22 cellular contexts compared by ENCODE assay signal in genomic region chr19:48560095-48560530, GRCh38. TPM values are rescaled to one million over a fixed set of nuclear protein-coding genes. Genes with fewer than 3 reads are reported as not detected.
DNase-seq lines count a peak whose midpoint lies in the region; ATAC-seq, FAIRE-seq and TF ChIP-seq lines count a peak whose summit lies in the region.
"Had no signal": no experiment of that assay in that cellular context is flagged by ENCODE, and none has a peak within 500 bp of the region (broad histone marks: within the 10 kb centered on the region; RNA-seq: fewer than 3 reads in every experiment).

No MANE protein-coding gene starts in this region.

- H4K20me1 ChIP-seq in GM23338 (replicated peaks; ENCODE audit: insufficient read depth): no peaks in the 10 kb centered on the region
- H4K20me1 ChIP-seq in OCI-LY3 (ENCODE audit: insufficient read depth, low read length): no peaks in the 10 kb centered on the region
- H4K20me1 ChIP-seq: BLaER1 had no signal

- H3K27me3 ChIP-seq in GM23338 (ENCODE audit: insufficient read depth) (no peaks in the 10 kb centered on the region), OCI-LY3 (ENCODE audit: low read depth, low read length) (no peaks in the 10 kb centered on the region), small intestine (ENCODE audit: control insufficient read depth in 2 of 2, insufficient read depth in 2 of 2, low read length in 2 of 2) (no peaks in the 10 kb centered on the region)
- H3K27me3 ChIP-seq: BLaER1, gastrocnemius medialis, thyroid gland had no signal

- ATAC-seq in GM23338 (no peak), HG03442 (IDR thresholded peaks at IDR 0.05; ENCODE audit: unreplicated experiment) (no peak)
- ATAC-seq: activated CD4-positive, CD25-positive, alpha-beta regulatory T cell treated with anti-CD3 and anti-CD28 coated beads, Interleukin-2, amount 50 U/mL, for 24 hours; gastrocnemius medialis; stimulated activated memory B cell treated with anti-CD40 and anti-IgM and Interleukin-4, amounts not matched to agents 10 μg/mL and 1 μg/mL and 100 μg/mL, for 72 hours had no signal

- H3K4me1 ChIP-seq in GM23338 (ENCODE audit: insufficient read depth) (no peaks in the 10 kb centered on the region; the same call in 1 of the 2 replicates), OCI-LY3 (ENCODE audit: low read length) (no peaks in the 10 kb centered on the region), small intestine (ENCODE audit: control insufficient read depth in 2 of 2, insufficient read depth in 1 of 2, low read depth in 1 of 2, low read length in 1 of 2) (no peaks in the 10 kb centered on the region)
- H3K4me1 ChIP-seq: prostate gland had no signal

- H3K9me3 ChIP-seq in OCI-LY3 (ENCODE audit: insufficient read depth, low read length) (no peaks in the 10 kb centered on the region), small intestine (ENCODE audit: control insufficient read depth, low read depth) (no peaks in the 10 kb centered on the region)
- H3K9me3 ChIP-seq: BLaER1, gastrocnemius medialis, prostate gland, thyroid gland had no signal

- H3K36me3 ChIP-seq in GM23338 (ENCODE audit: insufficient read depth): no peaks in the 10 kb centered on the region
- no peaks in the 10 kb centered on the region for H3K36me3 ChIP-seq in OCI-LY3 (replicated peaks; ENCODE audit: low read depth, low read length)
- no peaks in the 10 kb centered on the region for H3K36me3 ChIP-seq in small intestine (ENCODE audit: control insufficient read depth in 2 of 2, insufficient read depth in 2 of 2, low read length in 2 of 2)
- H3K36me3 ChIP-seq: BLaER1, gastrocnemius medialis, prostate gland, thyroid gland had no signal

- H3K4me2 ChIP-seq in GM23338 (no peak overlapping the region), OCI-LY3 (ENCODE audit: low read length) (no peak overlapping the region)
- H3K4me2 ChIP-seq: BLaER1 had no signal

- H3K27me3 Mint-ChIP-seq in GM23338 (ENCODE audit: insufficient read depth, low read depth, poor library complexity): peaks cover 3% of the 10 kb centered on the region

- H3K4me3 Mint-ChIP-seq in GM23338: no peak overlapping the region
- H3K4me3 Mint-ChIP-seq: stimulated activated memory B cell treated with anti-CD40 and anti-IgM and Interleukin-4, amounts not matched to agents 10 μg/mL and 1 μg/mL and 100 μg/mL, for 72 hours had no signal

- H3K27ac ChIP-seq in GM23338 (ENCODE audit: low read depth): no peak overlapping the region
- no peak overlapping the region for H3K27ac ChIP-seq in OCI-LY3 (ENCODE audit: low read length)
- H3K27ac ChIP-seq in small intestine (ENCODE audit: low read depth in 1 of 2, low read length in 1 of 2): no peak overlapping the region
- H3K27ac ChIP-seq: BLaER1, gastrocnemius medialis, HL-60, thyroid gland had no signal

- DNase-seq in D341Med (ENCODE audit: low spot score): peak; percentile 41
- DNase-seq in GM23338 (ENCODE audit: low spot score): peak; percentile 60
- peak; percentile 23 for DNase-seq in fibroblast of villous mesenchyme (ENCODE audit: low read depth)
- DNase-seq in small intestine: no peak
- DNase-seq in SKM-1 treated with dmso at 0.1 percent for 144 hours (lab: John Stamatoyannopoulos, UW; ENCODE audit: unreplicated experiment): no peak
- DNase-seq: activated gamma-delta T cell, aorta, DMS79, gastrocnemius medialis, naive B cell, NCI-H187, thyroid gland had no signal

- no peak overlapping the region for H3K9ac ChIP-seq in OCI-LY3 (ENCODE audit: low read length)
- H3K9ac ChIP-seq: BLaER1 had no signal

- WGBS in small intestine, 3 donors: 83 to 88% (median 86%) methylated on average over 6 of the region's 6 CpGs

- H3K27ac Mint-ChIP-seq in GM23338: no peak overlapping the region
- H3K27ac Mint-ChIP-seq: stimulated activated memory B cell treated with anti-CD40 and anti-IgM and Interleukin-4, amounts not matched to agents 10 μg/mL and 1 μg/mL and 100 μg/mL, for 72 hours had no signal

- H3K4me1 Mint-ChIP-seq in GM23338: peaks cover 10% of the 10 kb centered on the region
- H3K4me1 Mint-ChIP-seq: stimulated activated memory B cell treated with anti-CD40 and anti-IgM and Interleukin-4, amounts not matched to agents 10 μg/mL and 1 μg/mL and 100 μg/mL, for 72 hours had no signal

- H3K36me3 Mint-ChIP-seq in GM23338 (ENCODE audit: low read depth): no peaks in the 10 kb centered on the region
- H3K36me3 Mint-ChIP-seq: naive B cell; stimulated activated memory B cell treated with anti-CD40 and anti-IgM and Interleukin-4, amounts not matched to agents 10 μg/mL and 1 μg/mL and 100 μg/mL, for 72 hours had no signal

- TF ChIP-seq CTCF in GM23338 (conservative IDR thresholded peaks at IDR 0.05; ENCODE audit: low read depth in 2 of 2): peak; percentile 59 to 75
- TF ChIP-seq CTCF in OCI-LY3 (IDR thresholded peaks at IDR 0.05; ENCODE audit: low read depth, low read length): peak; percentile 45
- TF ChIP-seq CTCF in fibroblast of villous mesenchyme (IDR thresholded peaks at IDR 0.05; ENCODE audit: insufficient read depth, low read depth, low read length): peak; percentile 7

- no peaks in the 10 kb centered on the region for H3K9me2 ChIP-seq in GM23338 (ENCODE audit: insufficient read depth)

- H2AFZ ChIP-seq in GM23338 (no peak overlapping the region), OCI-LY3 (ENCODE audit: low read depth, low read length) (no peak overlapping the region)

- H3K79me2 ChIP-seq in GM23338 (replicated peaks; ENCODE audit: insufficient read depth) (no peaks in the 10 kb centered on the region), OCI-LY3 (ENCODE audit: low read length) (no peaks in the 10 kb centered on the region)

- no peak overlapping the region for H3K4me3 ChIP-seq in GM23338
- H3K4me3 ChIP-seq in OCI-LY3 (ENCODE audit: low read length): no peak overlapping the region
- no peak overlapping the region for H3K4me3 ChIP-seq in fibroblast of villous mesenchyme (ENCODE audit: low read depth, low read length)
- no peak overlapping the region for H3K4me3 ChIP-seq in small intestine (ENCODE audit: low read depth in 1 of 2, low read length in 2 of 2)
- H3K4me3 ChIP-seq: BLaER1, gastrocnemius medialis, prostate gland, thyroid gland had no signal

- FAIRE-seq in small intestine (lab: Jason Lieb, UNC): no peak

- H3F3A ChIP-seq in GM23338 (replicated peaks; ENCODE audit: low read depth): peaks cover 14% of the 10 kb centered on the region; the same call in 1 of the 2 replicates

- H3K9me3 Mint-ChIP-seq in GM23338: no peaks in the 10 kb centered on the region
- H3K9me3 Mint-ChIP-seq: naive B cell; stimulated activated memory B cell treated with anti-CD40 and anti-IgM and Interleukin-4, amounts not matched to agents 10 μg/mL and 1 μg/mL and 100 μg/mL, for 72 hours had no signal

TF ChIP-seq in GM23338, 12 proteins besides CTCF, POLR2A, EP300 and RAD21 (continues in another document):
- TF ChIP-seq EZH2phosphoT487 (IDR thresholded peaks at IDR 0.05; ENCODE audit: unreplicated experiment) (no peak), EZH2 (IDR thresholded peaks at IDR 0.05; ENCODE audit: low read depth, unreplicated experiment) (no peak), REST (IDR thresholded peaks at IDR 0.05; ENCODE audit: unreplicated experiment) (no peak), CREB1 (CRISPR knock-in tag; IDR thresholded peaks at IDR 0.05; ENCODE audit: low read depth) (no peak)

RNA-seq across cellular contexts. Expression of gene SULT2B1, which starts 8.1 kb away (rescaled TPM):
- 1.3 TPM in 1 of 2 replicates, not detected in the other for total RNA-seq in GM23338 (2014; rRNA removed; shearing (Covaris generic))
- polyA plus RNA-seq in GM23338 (2016; fragmentation: Nextera tagmentation; extraction: Ambion mirVana) (2.3 and 2.5 TPM in 2 replicates), small intestine (10 to 100 TPM; 12.0 to 28.1 (median 12.5) TPM)
- total RNA-seq in fibroblast of villous mesenchyme: under 0.01 TPM in 1 of 2 replicates, not detected in the other
- total RNA-seq: aorta, gastrocnemius medialis, liver had no signal

RNA-seq across cellular contexts. Expression of gene SPACA4, which starts 46.4 kb away (rescaled TPM):
- total RNA-seq in GM23338 (2014; rRNA removed; shearing (Covaris generic)): not detected in 2 replicates
- polyA plus RNA-seq in GM23338 (2016; fragmentation: Nextera tagmentation; extraction: Ambion mirVana) (not detected in 2 replicates), small intestine (under 1 TPM in 1 of 3 donors, not detected in 2; 0.22 TPM)
- total RNA-seq in fibroblast of villous mesenchyme: not detected in 2 replicates
- total RNA-seq: aorta; gastrocnemius medialis; liver; NCI-H460; T-helper 1 cell treated with Interleukin-12 subunit alpha and Interleukin-12 subunit beta and Interleukin-4 antibody, amounts not matched to agents 30 ng/mL and 1 ng/mL, for 36 hours had no signal
- polyA plus RNA-seq: liver had no signal

RNA-seq across cellular contexts. Expression of gene LMTK3, which starts 48.5 kb away (rescaled TPM):
- 5.7 and 11.8 TPM in 2 replicates for total RNA-seq in GM23338 (2014; rRNA removed; shearing (Covaris generic))
- polyA plus RNA-seq in GM23338 (2016; fragmentation: Nextera tagmentation; extraction: Ambion mirVana) (1.6 and 2.0 TPM in 2 replicates), small intestine (1 to 10 TPM; 3.6 to 7.3 (median 6.9) TPM)
- 0.32 and 0.43 TPM in 2 replicates for total RNA-seq in fibroblast of villous mesenchyme
- total RNA-seq: gastrocnemius medialis had no signal

RNA-seq across cellular contexts. Expression of gene FAM83E, which starts 54.8 kb away (rescaled TPM):
- total RNA-seq in GM23338 (2014; rRNA removed; shearing (Covaris generic)): 2.3 and 4.5 TPM in 2 replicates
- polyA plus RNA-seq in GM23338 (2016; fragmentation: Nextera tagmentation; extraction: Ambion mirVana) (0.90 and 1.0 TPM in 2 replicates), small intestine (100 to 1,000 TPM in 1 of 3 donors, 10 to 100 TPM in 2; 76.6 to 104 (median 94.0) TPM)
- 0.32 and 1.3 TPM in 2 replicates for total RNA-seq in fibroblast of villous mesenchyme
- total RNA-seq: thyroid gland had no signal

RNA-seq across cellular contexts. Expression of gene RPL18, which starts 58.9 kb away (rescaled TPM):
- total RNA-seq in GM23338 (2014; rRNA removed; shearing (Covaris generic)): 1,660 and 1,898 TPM in 2 replicates
- polyA plus RNA-seq in GM23338 (2016; fragmentation: Nextera tagmentation; extraction: Ambion mirVana) (2,011 and 2,172 TPM in 2 replicates), small intestine (1,000 to 10,000 TPM; 2,250 to 3,184 (median 2,942) TPM)
- total RNA-seq in fibroblast of villous mesenchyme: 1,548 and 1,575 TPM in 2 replicates

Comparison
In these comparisons a context has a peak if more than half of its experiments do, and no peak if none do; other contexts are left out.
1. DNase-seq: peak in D341Med (single experiment), GM23338 (single experiment) and fibroblast of villous mesenchyme (single experiment); none in small intestine (single experiment) and SKM-1 treated with dmso at 0.1 percent for 144 hours (single experiment).
2. CTCF ChIP-seq: peak in every context shown above with its lines; median percentile 67 in GM23338; 45 in OCI-LY3; 7 in fibroblast of villous mesenchyme.